1 cellular context compared by ENCODE assay signal in genomic region chr17:76478730-76479514, GRCh38.
TF ChIP-seq lines count a peak whose summit lies in the region.

No MANE protein-coding gene starts in this region.

TF ChIP-seq in endothelial cell of umbilical vein, 7 proteins besides CTCF, POLR2A, EP300 and RAD21:
- TF ChIP-seq POLR2AphosphoS5 (IDR thresholded peaks at IDR 0.05; ENCODE audit: insufficient read depth, low read depth, low read length) (no peak), MYC (IDR thresholded peaks at IDR 0.05; ENCODE audit: low read depth, low read length) (no peak), EZH2 (IDR thresholded peaks at IDR 0.05; ENCODE audit: borderline replicate concordance, low read depth, low read length, severe bottlenecking) (no peak), JUN (IDR thresholded peaks at IDR 0.05; ENCODE audit: borderline replicate concordance, insufficient read depth, insufficient read length, low read depth) (no peak), FOS (IDR thresholded peaks at IDR 0.05; ENCODE audit: borderline replicate concordance, insufficient read depth, low read length) (no peak), GATA2 (IDR thresholded peaks at IDR 0.05; ENCODE audit: insufficient read depth, insufficient read length, low read depth, low read length) (no peak)
- TF ChIP-seq, protein P1, sequence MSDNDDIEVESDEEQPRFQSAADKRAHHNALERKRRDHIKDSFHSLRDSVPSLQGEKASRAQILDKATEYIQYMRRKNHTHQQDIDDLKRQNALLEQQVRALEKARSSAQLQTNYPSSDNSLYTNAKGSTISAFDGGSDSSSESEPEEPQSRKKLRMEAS (IDR thresholded peaks at IDR 0.05; ENCODE audit: insufficient read depth, insufficient read length), result no peak
